Comparison of ENCODE assay signal across 22 cellular contexts in the genomic region with DNA sequence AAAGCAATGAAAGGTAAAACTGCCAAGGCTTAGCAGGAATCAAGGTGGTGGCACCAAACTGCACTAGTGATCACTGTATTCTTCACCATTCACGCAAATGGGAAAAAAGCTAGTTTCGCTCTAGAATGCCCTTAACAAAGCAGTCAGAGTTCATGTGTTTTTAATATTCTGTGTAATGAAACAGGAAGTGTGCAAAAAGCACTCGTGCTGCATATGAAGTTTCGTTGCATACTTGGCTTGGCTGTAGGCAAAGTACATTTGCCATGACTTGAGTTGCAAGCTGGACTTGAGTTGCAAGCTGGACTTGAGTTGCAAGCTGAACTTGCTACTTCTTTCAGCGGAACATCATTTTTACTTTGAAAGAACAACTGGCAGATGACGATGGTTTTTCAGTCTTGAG.
A peak's percentile ranks its signal among the peaks of the same experiment; 100 is the strongest.
DNase-seq lines count a peak whose midpoint lies in the region; ATAC-seq and TF ChIP-seq lines count a peak whose summit lies in the region.
"Had no signal": no experiment of that assay in that cellular context is flagged by ENCODE, and none has a peak within 500 bp of the region (broad histone marks: within the 10 kb centered on the region; RNA-seq: fewer than 3 reads in every experiment).

No MANE protein-coding gene starts in this region.

- TF ChIP-seq CTCF in GM12865 (IDR thresholded peaks at IDR 0.05; ENCODE audit: insufficient read depth, low read depth, low read length, missing control alignments) (no peak), fibroblast of mammary gland (conservative IDR thresholded peaks at IDR 0.05; ENCODE audit: control insufficient read depth, insufficient read depth, low read depth, low read length) (no peak)

- ATAC-seq in GM19463 (IDR thresholded peaks at IDR 0.05; ENCODE audit: unreplicated experiment) (peak; percentile 44), HG02588 (IDR thresholded peaks at IDR 0.05; ENCODE audit: unreplicated experiment) (no peak)
- ATAC-seq: foreskin keratinocyte, T-helper 17 cell had no signal

- in situ Hi-C loops in KBM-7 (cut with MboI; ENCODE audit: low pct_unique_long_range_greater_than_20kb, low sequenced_read_pairs) = no loop called here

- DNase-seq in GM12865 (ENCODE audit: low read depth) (peak; percentile 63), NOMO-1 treated with dmso at 0.1 percent for 144 hours (lab: John Stamatoyannopoulos, UW; ENCODE audit: unreplicated experiment) (peak; percentile 8), fibroblast of mammary gland (ENCODE audit: low read depth) (peak; percentile 20), SKM-1 (lab: John Stamatoyannopoulos, UW; ENCODE audit: unreplicated experiment) (no peak), KBM-7 (no peak)
- DNase-seq in activated effector memory CD4-positive, alpha-beta T cell treated with anti-CD3 and anti-CD28 coated beads, Interleukin-2, amount 50 U/mL, for 16 hours = no peak
- DNase-seq: activated CD8-positive, alpha-beta memory T cell treated with anti-CD3 and anti-CD28 coated beads, Interleukin-2, amount 50 U/mL, for 48 hours; activated gamma-delta T cell; CD4-positive, CD25-positive, alpha-beta regulatory T cell; colonic mucosa; foreskin keratinocyte; hippocampal formation; NCI-H1694; NCI-H748 treated with DMSO at 0.1 percent for 48 hours; PC-9; SJCRH30; stimulated activated CD4-positive, alpha-beta T cell treated with anti-CD3 and anti-CD28 coated beads, Interleukin-4, amount 100 ng/mL, for 1 hour; T-helper 17 cell; transverse colon had no signal

- no peak overlapping the region for H3K4me3 ChIP-seq in GM12865 (ENCODE audit: low read depth, low read length)
- no peak overlapping the region for H3K4me3 ChIP-seq in fibroblast of mammary gland (ENCODE audit: control insufficient read depth, low read depth, low read length)
- H3K4me3 ChIP-seq: colonic mucosa, HAP-1, PC-9, SJCRH30, transverse colon had no signal

Comparison
In these comparisons a context has a peak if more than half of its experiments do, and no peak if none do; other contexts are left out.
1. DNase-seq: peak in GM12865 (single experiment), NOMO-1 treated with dmso at 0.1 percent for 144 hours (single experiment) and fibroblast of mammary gland (single experiment); none in activated effector memory CD4-positive, alpha-beta T cell treated with anti-CD3 and anti-CD28 coated beads, Interleukin-2, amount 50 U/mL, for 16 hours (single experiment), SKM-1 (single experiment) and KBM-7 (single experiment).